ENCODE assay signal across 15 cellular contexts in the genomic region with DNA sequence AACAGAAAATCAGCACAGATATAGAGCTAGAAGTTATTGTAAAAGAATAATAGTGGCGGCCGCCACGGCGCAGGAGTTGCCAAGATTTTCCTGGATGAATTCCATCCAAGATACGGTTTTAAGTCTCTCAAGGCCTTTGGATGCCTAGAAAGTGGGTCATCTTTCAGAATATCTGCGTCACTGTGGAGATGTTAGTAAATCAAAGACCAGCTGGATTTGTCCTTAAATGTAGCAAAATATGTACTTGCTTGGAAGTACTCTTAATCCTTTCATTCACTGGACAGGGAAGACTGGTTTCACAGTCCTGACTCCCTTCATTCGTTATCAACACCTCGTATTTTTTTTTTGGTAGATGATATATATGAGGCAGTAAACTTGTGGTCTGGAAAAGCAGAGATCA.
DNase-seq lines count a peak whose midpoint lies in the region; ATAC-seq and TF ChIP-seq lines count a peak whose summit lies in the region.
"Had no signal": no experiment of that assay in that cellular context is flagged by ENCODE, and none has a peak within 500 bp of the region (broad histone marks: within the 10 kb centered on the region; RNA-seq: fewer than 3 reads in every experiment).

No MANE protein-coding gene starts in this region.

- ATAC-seq in GM18873 (IDR thresholded peaks at IDR 0.05; ENCODE audit: low FRiP score, unreplicated experiment) = no peak
- ATAC-seq in CD4-positive, alpha-beta T cell (ENCODE audit: poor library complexity) = no peak

- no peak overlapping the region for H3K14ac ChIP-seq in mesenchymal stem cell (ENCODE audit: low read length in 2 of 2)

- H3K4me1 Mint-ChIP-seq in CD4-positive, alpha-beta T cell (ENCODE audit: low read depth) = peaks cover 23% of the 10 kb centered on the region

- H3K4me1 ChIP-seq in mesenchymal stem cell (ENCODE audit: control insufficient read depth, insufficient read depth, low read depth, low read length) (peaks cover 7% of the 10 kb centered on the region), suprapubic skin (peaks cover 16% of the 10 kb centered on the region)

- H3K4me3 ChIP-seq in epithelial cell of esophagus (ENCODE audit: low read length) (no peak overlapping the region), mesenchymal stem cell (ENCODE audit: insufficient read depth in 1 of 2, low read depth in 1 of 2, low read length in 2 of 2) (peak overlapping the region in 1 of 2 experiments; percentile 20), suprapubic skin (no peak overlapping the region)
- H3K4me3 ChIP-seq: skin epidermis had no signal

- H2BK5ac ChIP-seq in mesenchymal stem cell (ENCODE audit: low read depth, low read length, poor library complexity, severe bottlenecking) = no peak overlapping the region

- CTCF ChIA-PET in CD4-positive, alpha-beta T cell (lab: Charles Lee) = no interaction called here

- TF ChIP-seq CTCF in epithelial cell of esophagus (IDR thresholded peaks at IDR 0.05; ENCODE audit: insufficient read depth, low read depth, low read length, missing control alignments) (no peak), suprapubic skin (IDR thresholded peaks at IDR 0.05) (no peak)
- TF ChIP-seq CTCF in CD4-positive, alpha-beta T cell (IDR thresholded peaks at IDR 0.05) = no peak

- no peak overlapping the region for H3K27ac ChIP-seq in mesenchymal stem cell (ENCODE audit: low read length, poor library complexity, severe bottlenecking)
- peak overlapping the region; percentile 40 for H3K27ac ChIP-seq in suprapubic skin
- H3K27ac ChIP-seq in CD4-positive, alpha-beta T cell (ENCODE audit: low read depth, low read length) = no peak overlapping the region

- H3K18ac ChIP-seq in mesenchymal stem cell (ENCODE audit: low read depth in 1 of 2, low read length in 2 of 2) = no peak overlapping the region

- peaks cover 0 to 5% of the 10 kb centered on the region in 2 experiments for H3K36me3 ChIP-seq in mesenchymal stem cell (ENCODE audit: control insufficient read depth in 1 of 2, insufficient read depth in 2 of 2, low read depth in 1 of 2, low read length in 2 of 2)
- no peaks in the 10 kb centered on the region for H3K36me3 ChIP-seq in suprapubic skin

- DNase-seq in HS-27A (ENCODE audit: low read depth) = peak; percentile 24
- DNase-seq in epithelial cell of esophagus (ENCODE audit: low read depth) = peak; percentile 18
- no peak for DNase-seq in mesenchymal stem cell
- peak in 1 of 2 donors; percentile 78 for DNase-seq in suprapubic skin (ENCODE audit: low spot score in 2 of 2)
- no peak for DNase-seq in NCI-H2029 treated with DMSO at 0.1 percent for 48 hours (lab: John Stamatoyannopoulos, UW)
- DNase-seq in T-helper 1 cell = no peak
- no peak for DNase-seq in CD4-positive, alpha-beta T cell
- DNase-seq: activated CD4-positive, alpha-beta T cell treated with anti-CD3 and anti-CD28 coated beads, Interleukin-2, amount 10 ng/mL, durations not matched to agents 24 days and 14 days; Kasumi-1; kidney glomerular epithelial cell; NCI-H510A; SK-N-SH; stimulated activated CD8-positive, alpha-beta memory T cell treated with anti-CD3 and anti-CD28 coated beads, Interleukin-4, amount 100 ng/mL, for 48 hours had no signal

- no peak overlapping the region for H2BK15ac ChIP-seq in mesenchymal stem cell (ENCODE audit: low read depth, poor library complexity, severe bottlenecking)

- peak; percentile 69 for TF ChIP-seq EP300 in suprapubic skin (IDR thresholded peaks at IDR 0.05)

- no peak overlapping the region for H2BK120ac ChIP-seq in mesenchymal stem cell (ENCODE audit: low read depth, low read length)

- no peak overlapping the region for H4K91ac ChIP-seq in mesenchymal stem cell (ENCODE audit: low read length)

- H3K27me3 Mint-ChIP-seq in CD4-positive, alpha-beta T cell = peaks cover 67% of the 10 kb centered on the region

- no peaks in the 10 kb centered on the region for H3K36me3 Mint-ChIP-seq in CD4-positive, alpha-beta T cell (ENCODE audit: low read depth)

- peak overlapping the region; percentile 66 for H3K9ac ChIP-seq in mesenchymal stem cell (ENCODE audit: low read length)
- H3K9ac ChIP-seq: SK-N-SH had no signal

- H2BK12ac ChIP-seq in mesenchymal stem cell (ENCODE audit: low read length in 2 of 2) = no peak overlapping the region

- H3K9me3 Mint-ChIP-seq in CD4-positive, alpha-beta T cell = no peaks in the 10 kb centered on the region
- H3K9me3 Mint-ChIP-seq: activated CD4-positive, alpha-beta T cell treated with anti-CD3 and anti-CD28 coated beads, Interleukin-2, amount 10 ng/mL, durations not matched to agents 24 days and 14 days had no signal

- H3K23ac ChIP-seq in mesenchymal stem cell (ENCODE audit: low read length in 2 of 2) = no peak overlapping the region

- no peak overlapping the region for H3K4me2 ChIP-seq in mesenchymal stem cell (ENCODE audit: low read length, poor library complexity, severe bottlenecking)
- H3K4me2 ChIP-seq: SK-N-SH had no signal

- H3K27me3 ChIP-seq in mesenchymal stem cell (ENCODE audit: control insufficient read depth in 1 of 2, insufficient read depth in 1 of 2, low read length in 2 of 2) (no peaks in the 10 kb centered on the region), suprapubic skin (no peaks in the 10 kb centered on the region)
- peaks cover 21% of the 10 kb centered on the region for H3K27me3 ChIP-seq in CD4-positive, alpha-beta T cell (ENCODE audit: control insufficient read depth, insufficient read depth, low read length)

- no peak overlapping the region for H3K4ac ChIP-seq in mesenchymal stem cell (ENCODE audit: low read depth in 1 of 2, low read length in 2 of 2)

- H2AFZ ChIP-seq in mesenchymal stem cell (ENCODE audit: low read depth, low read length) = no peak overlapping the region

- no peak overlapping the region for H3K4me3 Mint-ChIP-seq in CD4-positive, alpha-beta T cell
- H3K4me3 Mint-ChIP-seq: activated CD4-positive, alpha-beta T cell treated with anti-CD3 and anti-CD28 coated beads, Interleukin-2, amount 10 ng/mL, durations not matched to agents 24 days and 14 days had no signal

- TF ChIP-seq POLR2A in suprapubic skin (IDR thresholded peaks at IDR 0.05) = no peak

- no peak overlapping the region for H2AK5ac ChIP-seq in mesenchymal stem cell (ENCODE audit: low read length, severe bottlenecking)

- intact Hi-C loops in CD4-positive, alpha-beta T cell (cut with DNase I, micrococcal nuclease) = no loop called here

- H3K79me1 ChIP-seq in mesenchymal stem cell (replicated peaks; ENCODE audit: low read length, poor library complexity, severe bottlenecking) = no peaks in the 10 kb centered on the region

- H3K9me3 ChIP-seq in mesenchymal stem cell (ENCODE audit: control insufficient read depth, low read length) = no peaks in the 10 kb centered on the region
- H3K9me3 ChIP-seq in suprapubic skin = no peaks in the 10 kb centered on the region
- H3K9me3 ChIP-seq in CD4-positive, alpha-beta T cell (ENCODE audit: control insufficient read depth, low read length) = no peaks in the 10 kb centered on the region
- H3K9me3 ChIP-seq: SK-N-SH had no signal

- POLR2A ChIA-PET in CD4-positive, alpha-beta T cell (lab: Charles Lee) = no interaction called here

- H4K8ac ChIP-seq in mesenchymal stem cell (ENCODE audit: low read length) = no peak overlapping the region

- 86% methylated on average over 6 of the region's 8 CpGs for WGBS in mesenchymal stem cell
- 50% methylated on average over 8 of the region's 8 CpGs for WGBS in suprapubic skin

- H3K27ac Mint-ChIP-seq in CD4-positive, alpha-beta T cell = no peak overlapping the region
- H3K27ac Mint-ChIP-seq: activated CD4-positive, alpha-beta T cell treated with anti-CD3 and anti-CD28 coated beads, Interleukin-2, amount 10 ng/mL, durations not matched to agents 24 days and 14 days had no signal

Comparison
In these comparisons a context has a peak if more than half of its experiments do, and no peak if none do; other contexts are left out.
1. DNase-seq: peak in HS-27A (single experiment) and epithelial cell of esophagus (single experiment); none in mesenchymal stem cell (single experiment), NCI-H2029 treated with DMSO at 0.1 percent for 48 hours (single experiment), T-helper 1 cell (0 of 5) and CD4-positive, alpha-beta T cell (0 of 10).